Comparison of ENCODE assay signal across 29 cellular contexts in the genomic region with DNA sequence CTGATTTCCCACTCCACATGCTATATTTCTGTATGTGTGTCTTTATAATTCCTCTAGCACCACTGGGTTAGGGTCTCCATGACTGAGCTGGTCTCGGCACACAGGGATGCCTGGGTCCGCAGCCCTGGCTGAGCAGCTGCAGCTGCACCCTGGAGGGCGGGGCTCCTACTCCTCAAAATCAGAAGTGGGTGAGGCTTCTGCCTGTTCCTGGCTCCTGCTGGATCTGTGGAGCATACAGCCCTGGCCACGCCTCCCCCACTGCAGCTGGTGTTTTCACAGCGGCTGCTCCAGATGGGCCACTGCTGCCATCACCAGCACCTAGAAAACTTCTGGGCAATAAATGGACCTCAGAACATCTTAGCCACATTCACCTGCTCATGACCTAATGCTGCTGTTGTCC.
"Had no signal": no experiment of that assay in that cellular context is flagged by ENCODE, and none has a peak within 500 bp of the region (broad histone marks: within the 10 kb centered on the region; RNA-seq: fewer than 3 reads in every experiment).

No MANE protein-coding gene starts in this region.

- H3K9ac ChIP-seq: parathyroid adenoma had no signal

- H3K27ac Mint-ChIP-seq: memory B cell; mesothelial cell of epicardium; naive B cell; natural killer cell treated with Interleukin-12 subunit alpha and Interleukin-12 subunit beta and Interleukin-15 and Interleukin-18, amount 100 ng/mL, for 72 hours; stimulated activated memory B cell treated with anti-CD40 and anti-IgM and Interleukin-4, amounts not matched to agents 10 μg/mL and 1 μg/mL and 100 μg/mL, for 72 hours; type B pancreatic cell had no signal

- H3K36me3 ChIP-seq: gastrocnemius medialis, heart left ventricle, neutrophil, prostate gland, sigmoid colon, tibial artery had no signal

- H3K27me3 ChIP-seq: gastrocnemius medialis, heart left ventricle, hepatocyte, neutrophil, sigmoid colon, spleen, testis, tibial artery had no signal

- H3K4me3 Mint-ChIP-seq: memory B cell; mesothelial cell of epicardium; naive B cell; natural killer cell treated with Interleukin-12 subunit alpha and Interleukin-12 subunit beta and Interleukin-15 and Interleukin-18, amount 100 ng/mL, for 72 hours; neural crest cell; stimulated activated memory B cell treated with anti-CD40 and anti-IgM and Interleukin-4, amounts not matched to agents 10 μg/mL and 1 μg/mL and 100 μg/mL, for 72 hours; type B pancreatic cell had no signal

- DNase-seq: dermis blood vessel endothelial cell; effector memory CD4-positive, alpha-beta T cell; foreskin fibroblast; gastrocnemius medialis; kidney; mucosa of descending colon; naive B cell; right cardiac atrium; sigmoid colon; spleen; stimulated activated CD4-positive, alpha-beta T cell treated with anti-CD3 and anti-CD28 coated beads, Interleukin-4, amount 100 ng/mL, for 4 hours; stimulated activated naive CD8-positive, alpha-beta T cell treated with anti-CD3 and anti-CD28 coated beads, Interleukin-15, Interleukin-2, amounts not matched to agents 100 U/mL and 50 U/mL, for 24 hours; testis; tibial artery had no signal

- H3K27me3 Mint-ChIP-seq: memory B cell; naive B cell; natural killer cell treated with Interleukin-12 subunit alpha and Interleukin-12 subunit beta and Interleukin-15 and Interleukin-18, amount 100 ng/mL, for 72 hours; stimulated activated memory B cell treated with anti-CD40 and anti-IgM and Interleukin-4, amounts not matched to agents 10 μg/mL and 1 μg/mL and 100 μg/mL, for 72 hours; type B pancreatic cell had no signal

- ATAC-seq: gastrocnemius medialis; heart left ventricle; left lobe of liver; mucosa of descending colon; natural killer cell treated with Interleukin-12 subunit alpha and Interleukin-12 subunit beta and Interleukin-15 and Interleukin-18, amount 100 ng/mL, for 72 hours; right cardiac atrium; stimulated activated memory B cell treated with anti-CD40 and anti-IgM and Interleukin-4, amounts not matched to agents 10 μg/mL and 1 μg/mL and 100 μg/mL, for 72 hours; stimulated activated naive CD8-positive, alpha-beta T cell treated with anti-CD3 and anti-CD28 coated beads, Interleukin-15, Interleukin-2, amounts not matched to agents 100 U/mL and 50 U/mL, for 24 hours had no signal

- H3K9me3 Mint-ChIP-seq: natural killer cell treated with Interleukin-12 subunit alpha and Interleukin-12 subunit beta and Interleukin-15 and Interleukin-18, amount 100 ng/mL, for 72 hours had no signal

- H3K4me1 ChIP-seq: gastrocnemius medialis, heart left ventricle, parathyroid adenoma, prostate gland, sigmoid colon, spleen, testis had no signal

- H3K4me2 ChIP-seq: hepatocyte had no signal

- H3K4me1 Mint-ChIP-seq: memory B cell; mesothelial cell of epicardium; naive B cell; neural crest cell; stimulated activated memory B cell treated with anti-CD40 and anti-IgM and Interleukin-4, amounts not matched to agents 10 μg/mL and 1 μg/mL and 100 μg/mL, for 72 hours had no signal

- H3K27ac ChIP-seq: coronary artery, gastrocnemius medialis, heart left ventricle, hepatocyte, neutrophil, parathyroid adenoma, prostate gland, sigmoid colon, skin epidermis, spleen, testis, tibial artery had no signal

- H2AFZ ChIP-seq: hepatocyte, parathyroid adenoma had no signal

- H3K9me3 ChIP-seq: gastrocnemius medialis, neutrophil, prostate gland, sigmoid colon, testis, tibial artery had no signal

- H3K4me3 ChIP-seq: coronary artery, gastrocnemius medialis, heart left ventricle, hepatocyte, lung, mucosa of descending colon, prostate gland, sigmoid colon, skin epidermis, spleen, testis, tibial artery had no signal
